ENCODE assay signal across 8 cellular contexts in genomic region chr17:77957215-77957868, GRCh38. TPM values are rescaled to one million over a fixed set of nuclear protein-coding genes. Genes with fewer than 3 reads are reported as not detected.
DNase-seq lines count a peak whose midpoint lies in the region; ATAC-seq and TF ChIP-seq lines count a peak whose summit lies in the region.

No MANE protein-coding gene starts in this region.

- DNase-seq in HL-60 (ENCODE audit: low read depth in 1 of 2, low spot score in 1 of 2), result peak in 1 of 2 experiments; percentile 32
- DNase-seq in activated naive CD8-positive, alpha-beta T cell treated with anti-CD3 and anti-CD28 coated beads for 36 hours, result no peak
- no peak for DNase-seq in stimulated activated effector memory CD8-positive, alpha-beta T cell treated with anti-CD3 and anti-CD28 coated beads, Interleukin-12 subunit alpha, Interleukin-12 subunit beta, amount 100 ng/mL, for 72 hours (ENCODE audit: low spot score in 2 of 2)
- no peak for DNase-seq in putamen (ENCODE audit: low spot score)
- DNase-seq in dedifferentiated amniotic fluid mesenchymal stem cell (ENCODE audit: extremely low spot score), result no peak

- H3K27ac ChIP-seq in HL-60 (replicated peaks) (peak overlapping the region; percentile 2; the same call in 1 of the 2 replicates), iPS-18a (ENCODE audit: low read length) (no peak overlapping the region)

- H3K9me3 Mint-ChIP-seq in activated naive CD8-positive, alpha-beta T cell treated with anti-CD3 and anti-CD28 coated beads for 36 hours, result no peaks in the 10 kb centered on the region
- H3K9me3 Mint-ChIP-seq in stimulated activated effector memory CD8-positive, alpha-beta T cell treated with anti-CD3 and anti-CD28 coated beads, Interleukin-12 subunit alpha, Interleukin-12 subunit beta, amount 100 ng/mL, for 72 hours, result no peaks in the 10 kb centered on the region

- H3K4me1 Mint-ChIP-seq in activated naive CD8-positive, alpha-beta T cell treated with anti-CD3 and anti-CD28 coated beads for 36 hours, result peaks cover 25% of the 10 kb centered on the region
- peaks cover 44% of the 10 kb centered on the region for H3K4me1 Mint-ChIP-seq in stimulated activated effector memory CD8-positive, alpha-beta T cell treated with anti-CD3 and anti-CD28 coated beads, Interleukin-12 subunit alpha, Interleukin-12 subunit beta, amount 100 ng/mL, for 72 hours

- H3K27me3 ChIP-seq in HL-60 (ENCODE audit: insufficient read depth, poor library complexity, severe bottlenecking), result peaks cover 13% of the 10 kb centered on the region
- peaks cover 41% of the 10 kb centered on the region for H3K27me3 ChIP-seq in iPS-18a (ENCODE audit: control insufficient read depth, insufficient read depth, low read length)

- peak overlapping the region; percentile 24 for H3K9ac ChIP-seq in iPS-18a (ENCODE audit: low read length)

- H3K27ac Mint-ChIP-seq in activated naive CD8-positive, alpha-beta T cell treated with anti-CD3 and anti-CD28 coated beads for 36 hours, result peak overlapping the region; percentile 85
- peak overlapping the region; percentile 96 for H3K27ac Mint-ChIP-seq in stimulated activated effector memory CD8-positive, alpha-beta T cell treated with anti-CD3 and anti-CD28 coated beads, Interleukin-12 subunit alpha, Interleukin-12 subunit beta, amount 100 ng/mL, for 72 hours

- ATAC-seq in stimulated activated effector memory CD8-positive, alpha-beta T cell treated with anti-CD3 and anti-CD28 coated beads, Interleukin-12 subunit alpha, Interleukin-12 subunit beta, amount 100 ng/mL, for 72 hours, result no peak
- no peak for ATAC-seq in GM18861 (IDR thresholded peaks at IDR 0.05; ENCODE audit: unreplicated experiment)

- H3K4me3 ChIP-seq in GM08714 (ENCODE audit: low read length) (peak overlapping the region; percentile 78), HL-60 (replicated peaks; ENCODE audit: insufficient read depth, low read length) (peak overlapping the region; percentile 63), iPS-18a (ENCODE audit: low read length) (peak overlapping the region; percentile 49)

- H3K36me3 ChIP-seq in iPS-18a (ENCODE audit: control insufficient read depth, low read depth, low read length), result no peaks in the 10 kb centered on the region

- H3K4me3 Mint-ChIP-seq in activated naive CD8-positive, alpha-beta T cell treated with anti-CD3 and anti-CD28 coated beads for 36 hours, result peak overlapping the region; percentile 89
- peak overlapping the region; percentile 97 for H3K4me3 Mint-ChIP-seq in stimulated activated effector memory CD8-positive, alpha-beta T cell treated with anti-CD3 and anti-CD28 coated beads, Interleukin-12 subunit alpha, Interleukin-12 subunit beta, amount 100 ng/mL, for 72 hours

- H3K36me3 Mint-ChIP-seq in activated naive CD8-positive, alpha-beta T cell treated with anti-CD3 and anti-CD28 coated beads for 36 hours, result peaks cover 6% of the 10 kb centered on the region
- H3K36me3 Mint-ChIP-seq in stimulated activated effector memory CD8-positive, alpha-beta T cell treated with anti-CD3 and anti-CD28 coated beads, Interleukin-12 subunit alpha, Interleukin-12 subunit beta, amount 100 ng/mL, for 72 hours, result peaks cover 18% of the 10 kb centered on the region

- no peak for TF ChIP-seq CTCF in HL-60 (IDR thresholded peaks at IDR 0.05; ENCODE audit: insufficient read depth, low read length)

- H3K9me3 ChIP-seq in iPS-18a (ENCODE audit: control insufficient read depth, low read depth, low read length), result no peaks in the 10 kb centered on the region

- H3K4me1 ChIP-seq in iPS-18a (ENCODE audit: control insufficient read depth, low read depth, low read length), result peaks cover 18% of the 10 kb centered on the region

- peaks cover 6% of the 10 kb centered on the region for H3K27me3 Mint-ChIP-seq in activated naive CD8-positive, alpha-beta T cell treated with anti-CD3 and anti-CD28 coated beads for 36 hours

RNA-seq across cellular contexts. Expression of gene TNRC6C, which starts 1.2 kb away (rescaled TPM):
- 10 to 100 TPM; 16.2 to 19.2 TPM for total RNA-seq in activated naive CD8-positive, alpha-beta T cell treated with anti-CD3 and anti-CD28 coated beads for 36 hours
